Comparison of ENCODE assay signal across 8 cellular contexts in genomic region chr2:68463287-68463877, GRCh38. TPM values are rescaled to one million over a fixed set of nuclear protein-coding genes. Genes with fewer than 3 reads are reported as not detected.
DNase-seq lines count a peak whose midpoint lies in the region; ATAC-seq and TF ChIP-seq lines count a peak whose summit lies in the region.

No MANE protein-coding gene starts in this region.

- H3K27ac ChIP-seq in Karpas-422 (ENCODE audit: low read length), result no peak overlapping the region

- no peak overlapping the region for H3K4me3 ChIP-seq in Karpas-422 (ENCODE audit: low read length)
- no peak overlapping the region for H3K4me3 ChIP-seq in fibroblast of pulmonary artery (replicated peaks; ENCODE audit: low read depth, low read length)

- peaks cover 31% of the 10 kb centered on the region for H3K4me1 ChIP-seq in Karpas-422 (ENCODE audit: low read length)

- in situ Hi-C loops in SK-MEL-5 (cut with HindIII; ENCODE audit: low pct_unique_long_range_greater_than_20kb, low sequenced_read_pairs), result no loop called here

- H2AFZ ChIP-seq in Karpas-422 (ENCODE audit: low read length), result 0 out of 2 replicates have a peak overlapping the region, but pooled peaks have one; percentile 2

- no peaks in the 10 kb centered on the region for H3K27me3 ChIP-seq in Karpas-422 (ENCODE audit: low read length)

- H3K9me3 ChIP-seq in Karpas-422 (ENCODE audit: low read length), result no peaks in the 10 kb centered on the region

- no peaks in the 10 kb centered on the region for H4K20me1 ChIP-seq in Karpas-422 (ENCODE audit: insufficient read depth, low read depth, low read length)

- H3K4me2 ChIP-seq in Karpas-422 (ENCODE audit: low read depth, low read length, poor library complexity, severe bottlenecking), result peak overlapping the region; percentile 2

- no peaks in the 10 kb centered on the region for H3K36me3 ChIP-seq in Karpas-422 (ENCODE audit: insufficient read depth, low read length)

- no peaks in the 10 kb centered on the region for H3K9me2 ChIP-seq in Karpas-422 (replicated peaks; ENCODE audit: insufficient read depth, low read length)

- TF ChIP-seq CTCF in fibroblast of pulmonary artery (IDR thresholded peaks at IDR 0.05; ENCODE audit: low read length, missing control alignments), result peak; percentile 79
- TF ChIP-seq CTCF in omental fat pad (IDR thresholded peaks at IDR 0.05), result no peak

- H3K9ac ChIP-seq in Karpas-422 (ENCODE audit: low read length), result 0 out of 2 replicates have a peak overlapping the region, but pooled peaks have one; percentile 10

- H3K79me2 ChIP-seq in Karpas-422 (ENCODE audit: low read length), result no peaks in the 10 kb centered on the region

- ATAC-seq in omental fat pad (ENCODE audit: low FRiP score), result no peak

- DNase-seq in DMS79 (lab: John Stamatoyannopoulos, UW), result peak; percentile 6
- peak; percentile 92 for DNase-seq in Karpas-422
- DNase-seq in SK-MEL-5 (ENCODE audit: low read depth, low spot score), result peak; percentile 82
- peak; percentile 81 for DNase-seq in fibroblast of pulmonary artery (ENCODE audit: low read depth)
- DNase-seq in pulmonary artery endothelial cell (ENCODE audit: low read depth, low spot score), result peak; percentile 13
- no peak for DNase-seq in NCI-H187 treated with DMSO at 0.1 percent for 48 hours (lab: John Stamatoyannopoulos, UW)
- DNase-seq in stimulated activated CD4-positive, alpha-beta T cell treated with anti-CD3 and anti-CD28 coated beads, Interleukin-12 subunit alpha, Interleukin-12 subunit beta, amount 100 ng/mL, for 4 hours, result no peak
- DNase-seq in omental fat pad (ENCODE audit: low spot score), result no peak

RNA-seq across cellular contexts. Expression of gene FBXO48, which starts 3.7 kb away (rescaled TPM):
- total RNA-seq in Karpas-422 (2014; rRNA removed; shearing (Covaris generic); ENCODE audit: low replicate concordance), result 0.61 and 1.7 TPM in 2 replicates
- total RNA-seq in SK-MEL-5 (2014; rRNA removed; shearing (Covaris generic)), result 0.83 and 1.2 TPM in 2 replicates
- 1.0 and 1.1 TPM in 2 replicates for polyA plus RNA-seq in SK-MEL-5 (2015; cell fraction: cytosol; rRNA removed)
- polyA plus RNA-seq in SK-MEL-5 (2015; cell fraction: nucleus; rRNA removed), result 2.5 and 3.4 TPM in 2 replicates
- total RNA-seq in pulmonary artery endothelial cell (0.20 and 0.39 TPM in 2 replicates), omental fat pad (1 to 10 TPM in 1 of 4 donors, under 1 TPM in 3; 0.24 to 1.3 (median 0.80) TPM)

RNA-seq across cellular contexts. Expression of gene APLF, which starts 4.0 kb away (rescaled TPM):
- total RNA-seq in Karpas-422 (2014; rRNA removed; shearing (Covaris generic); ENCODE audit: low replicate concordance), result 2.5 and 5.3 TPM in 2 replicates
- 5.2 and 6.4 TPM in 2 replicates for total RNA-seq in SK-MEL-5 (2014; rRNA removed; shearing (Covaris generic))
- 5.2 and 5.7 TPM in 2 replicates for polyA plus RNA-seq in SK-MEL-5 (2015; cell fraction: cytosol; rRNA removed)
- polyA plus RNA-seq in SK-MEL-5 (2015; cell fraction: nucleus; rRNA removed), result 6.5 and 14.9 TPM in 2 replicates
- total RNA-seq in pulmonary artery endothelial cell, result 4.2 and 4.8 TPM in 2 replicates
- total RNA-seq in omental fat pad, result 10 to 100 TPM in 2 of 4 donors, 1 to 10 TPM in 2; 6.0 to 12.3 (median 9.4) TPM

Comparison
In these comparisons a context has a peak if more than half of its experiments do, and no peak if none do; other contexts are left out.
1. DNase-seq: peak in DMS79 (single experiment), Karpas-422 (single experiment), SK-MEL-5 (single experiment), fibroblast of pulmonary artery (single experiment) and pulmonary artery endothelial cell (single experiment); none in NCI-H187 treated with DMSO at 0.1 percent for 48 hours (single experiment), stimulated activated CD4-positive, alpha-beta T cell treated with anti-CD3 and anti-CD28 coated beads, Interleukin-12 subunit alpha, Interleukin-12 subunit beta, amount 100 ng/mL, for 4 hours (single experiment) and omental fat pad (single experiment).